In genomic region chr2:218710687-218711549, GRCh38 we compare ENCODE assay signal across 8 cellular contexts. TPM values are rescaled to one million over a fixed set of nuclear protein-coding genes. Genes with fewer than 3 reads are reported as not detected.
DNase-seq lines count a peak whose midpoint lies in the region; ATAC-seq lines count a peak whose summit lies in the region.

TTLL4 (plus strand) TSS chr2:218710835; CDS start chr2:218737677, 26,842 bp downstream.

- H3K9me3 ChIP-seq in effector memory CD4-positive, alpha-beta T cell (ENCODE audit: control insufficient read depth, low read length): no peaks in the 10 kb centered on the region

- H3K4me3 Mint-ChIP-seq in memory B cell: peak within 1 kb of the TSS; percentile 97

- ATAC-seq in GM21360 (IDR thresholded peaks at IDR 0.05; ENCODE audit: unreplicated experiment): peak; percentile 89
- peak; percentile 93 for ATAC-seq in memory B cell (ENCODE audit: low read depth)

- peak within 1 kb of the TSS; percentile 95 for H3K27ac Mint-ChIP-seq in memory B cell

- POLR2A ChIA-PET in activated CD8-positive, alpha-beta memory T cell treated with anti-CD3 and anti-CD28 coated beads for 36 hours (lab: Charles Lee): interaction anchor here (0.5 to 1.2 kb wide), 9 partner anchors 11 to 425 kb away, joined by 3 to 7 read pairs (median 3); partner anchors contain the start of genes BCS1L, RNF25, STK36 and ZNF142

- H3K4me1 ChIP-seq in effector memory CD4-positive, alpha-beta T cell (ENCODE audit: control insufficient read depth, insufficient read depth, low read length, poor library complexity, severe bottlenecking): peaks cover 3% of the 10 kb centered on the region

- CTCF ChIA-PET in activated CD8-positive, alpha-beta memory T cell treated with anti-CD3 and anti-CD28 coated beads for 36 hours (lab: Charles Lee): interaction anchor here (0.6 to 1.8 kb wide), 11 partner anchors 11 to 353 kb away, joined by 3 to 11 read pairs (median 4); partner anchors contain the start of genes BCS1L and ZNF142

- DNase-seq in COR-L47 (lab: John Stamatoyannopoulos, UW) (peak; percentile 96), HT1080 (ENCODE audit: low read depth) (peak; percentile 91), NOMO-1 (lab: John Stamatoyannopoulos, UW; ENCODE audit: unreplicated experiment in 2 of 2) (peak; percentile 95 to 97), memory B cell (ENCODE audit: low spot score in 2 of 2) (peak; percentile 98 to 100)
- peak; percentile 97 to 98 (median 98) for DNase-seq in effector memory CD4-positive, alpha-beta T cell
- DNase-seq in stimulated activated CD8-positive, alpha-beta memory T cell treated with anti-CD3 and anti-CD28 coated beads, Interleukin-12 subunit alpha, Interleukin-12 subunit beta, amount 100 ng/mL, for 24 hours (ENCODE audit: extremely low read depth): peak; percentile 97

- H3K9me3 Mint-ChIP-seq in memory B cell: no peaks in the 10 kb centered on the region

- no peaks in the 10 kb centered on the region for H3K27me3 ChIP-seq in effector memory CD4-positive, alpha-beta T cell (replicated peaks; ENCODE audit: control insufficient read depth, insufficient read depth, low read length, poor library complexity, severe bottlenecking)

- H3K4me3 ChIP-seq in effector memory CD4-positive, alpha-beta T cell (ENCODE audit: insufficient read depth, low read depth, low read length, poor library complexity, severe bottlenecking): peak within 1 kb of the TSS; percentile 71

- peak within 1 kb of the TSS; percentile 87 for H3K27ac ChIP-seq in effector memory CD4-positive, alpha-beta T cell (ENCODE audit: insufficient read depth, low read length, poor library complexity, severe bottlenecking)

- peaks cover 2% of the 10 kb centered on the region for H3K36me3 Mint-ChIP-seq in memory B cell

- peaks cover 15% of the 10 kb centered on the region for H3K4me1 Mint-ChIP-seq in memory B cell

- H3K27me3 Mint-ChIP-seq in memory B cell: no peaks in the 10 kb centered on the region

- no peaks in the 10 kb centered on the region for H3K36me3 ChIP-seq in effector memory CD4-positive, alpha-beta T cell (ENCODE audit: control insufficient read depth, insufficient read depth, low read length)

RNA-seq across cellular contexts. Expression of gene TTLL4, which starts in this region (rescaled TPM):
- total RNA-seq in HT1080 (2014; rRNA removed; shearing (Covaris generic)): 21.6 and 22.9 TPM in 2 replicates
- 14.5 and 18.6 TPM in 2 replicates for polyA plus RNA-seq in HT1080 (2015; cell fraction: cytosol; rRNA removed)
- polyA plus RNA-seq in HT1080 (2015; cell fraction: nucleus; rRNA removed): 69.2 and 70.0 TPM in 2 replicates
- total RNA-seq in activated CD8-positive, alpha-beta memory T cell treated with anti-CD3 and anti-CD28 coated beads for 36 hours: 10 to 100 TPM; 43.3 to 45.3 TPM

Comparison
In these comparisons a context has a peak if more than half of its experiments do, and no peak if none do; other contexts are left out.
1. Peak in every context shown above with its lines: DNase-seq, ATAC-seq, H3K4me3 ChIP-seq and H3K27ac ChIP-seq.